8 cellular contexts compared by ENCODE assay signal in genomic region chr2:98479959-98480524, GRCh38. TPM values are rescaled to one million over a fixed set of nuclear protein-coding genes. Genes with fewer than 3 reads are reported as not detected.
DNase-seq lines count a peak whose midpoint lies in the region; ATAC-seq and TF ChIP-seq lines count a peak whose summit lies in the region.

No MANE protein-coding gene starts in this region.

- intact Hi-C loops in Calu3 (cut with micrococcal nuclease; ENCODE audit: unreplicated experiment), result loop anchor here (5.0 kb wide), 2 partner anchors 33 to 68 kb away; no protein-coding TSS in a partner anchor
- intact Hi-C loops in left ventricle myocardium superior (cut with micrococcal nuclease), result no loop called here

- no peaks in the 10 kb centered on the region for H3K27me3 Mint-ChIP-seq in Calu3 (ENCODE audit: unreplicated experiment)
- H3K27me3 Mint-ChIP-seq in activated T-cell treated with anti-CD3 and anti-CD28 coated beads, Interleukin-2, amount 50 U/mL, for 72 hours (ENCODE audit: low read depth), result no peaks in the 10 kb centered on the region

- peak overlapping the region; percentile 36 for H3K27ac Mint-ChIP-seq in Calu3 (ENCODE audit: unreplicated experiment)
- peak overlapping the region; percentile 81 for H3K27ac Mint-ChIP-seq in activated T-cell treated with anti-CD3 and anti-CD28 coated beads, Interleukin-2, amount 50 U/mL, for 72 hours

- DNase-seq in Calu3, result peak; percentile 70
- peak; percentile 50 for DNase-seq in NCI-H2029 (lab: John Stamatoyannopoulos, UW)
- peak; percentile 57 to 63 for DNase-seq in activated T-cell treated with anti-CD3 and anti-CD28 coated beads, Interleukin-2, amount 50 U/mL, for 72 hours
- DNase-seq in left ventricle myocardium superior, result peak; percentile 81
- peak; percentile 35 to 54 for DNase-seq in stimulated activated CD4-positive, alpha-beta T cell treated with anti-CD3 and anti-CD28 coated beads, Interleukin-4, amount 100 ng/mL, for 48 hours (ENCODE audit: low read depth in 2 of 2)
- no peak for DNase-seq in SW 1271 (lab: John Stamatoyannopoulos, UW)

- peaks cover 95% of the 10 kb centered on the region for H3K4me1 Mint-ChIP-seq in Calu3 (ENCODE audit: low read depth, unreplicated experiment)
- peaks cover 99% of the 10 kb centered on the region for H3K4me1 Mint-ChIP-seq in activated T-cell treated with anti-CD3 and anti-CD28 coated beads, Interleukin-2, amount 50 U/mL, for 72 hours (ENCODE audit: low read depth)

- no peak overlapping the region for H3K4me3 Mint-ChIP-seq in Calu3 (ENCODE audit: low read depth, unreplicated experiment)
- peak overlapping the region; percentile 60 to 78 for H3K4me3 Mint-ChIP-seq in activated T-cell treated with anti-CD3 and anti-CD28 coated beads, Interleukin-2, amount 50 U/mL, for 72 hours

- peak; percentile 38 for ATAC-seq in GM21423 (IDR thresholded peaks at IDR 0.05; ENCODE audit: unreplicated experiment)
- ATAC-seq in activated T-cell treated with anti-CD3 and anti-CD28 coated beads, Interleukin-2, amount 50 U/mL, for 72 hours (replicated peaks in 1 of 2), result peak; percentile 62 to 72
- peak; percentile 91 for ATAC-seq in left ventricle myocardium superior
- no peak for ATAC-seq in GM21717 (IDR thresholded peaks at IDR 0.05; ENCODE audit: unreplicated experiment)

- H3K9me3 Mint-ChIP-seq in Calu3 (ENCODE audit: low read depth, unreplicated experiment), result no peaks in the 10 kb centered on the region
- H3K9me3 Mint-ChIP-seq in activated T-cell treated with anti-CD3 and anti-CD28 coated beads, Interleukin-2, amount 50 U/mL, for 72 hours, result no peaks in the 10 kb centered on the region

- no peak for TF ChIP-seq CTCF in Calu3 (IDR thresholded peaks at IDR 0.05; ENCODE audit: unreplicated experiment)

- BruUV-seq in Calu3 (replicated peaks; lab: Mats Ljungman, UMichigan), result no TSS peak

- peaks cover 21% of the 10 kb centered on the region for H3K36me3 Mint-ChIP-seq in Calu3 (ENCODE audit: insufficient read depth, unreplicated experiment)
- peaks cover 0 to 2% of the 10 kb centered on the region in 2 donors for H3K36me3 Mint-ChIP-seq in activated T-cell treated with anti-CD3 and anti-CD28 coated beads, Interleukin-2, amount 50 U/mL, for 72 hours (ENCODE audit: insufficient read depth in 2 of 2)

- CTCF ChIA-PET in Calu3 (lab: Charles Lee), result interaction anchor here (0.6 to 1.9 kb wide), 4 partner anchors 8 to 598 kb away, joined by 3 to 7 read pairs (median 4); no protein-coding TSS in a partner anchor

RNA-seq across cellular contexts. Expression of gene INPP4A, which starts 35.4 kb away (rescaled TPM):
- total RNA-seq in Calu3 (2022), result 26.7 and 28.2 TPM in 2 replicates
- total RNA-seq in activated T-cell treated with anti-CD3 and anti-CD28 coated beads, Interleukin-2, amount 50 U/mL, for 72 hours, result 10 to 100 TPM; 51.6 to 55.1 TPM
- 16.3 TPM for total RNA-seq in left ventricle myocardium superior

Comparison
In these comparisons a context has a peak if more than half of its experiments do, and no peak if none do; other contexts are left out.
1. DNase-seq: peak in Calu3 (single experiment), NCI-H2029 (single experiment), activated T-cell treated with anti-CD3 and anti-CD28 coated beads, Interleukin-2, amount 50 U/mL, for 72 hours (2 of 2), left ventricle myocardium superior (single experiment) and stimulated activated CD4-positive, alpha-beta T cell treated with anti-CD3 and anti-CD28 coated beads, Interleukin-4, amount 100 ng/mL, for 48 hours (2 of 2); none in SW 1271 (0 of 2).